1 cellular context compared by ENCODE assay signal in genomic region chr2:33476793-33477190, GRCh38.
TF ChIP-seq lines count a peak whose summit lies in the region.

No MANE protein-coding gene starts in this region.

TF ChIP-seq in HCT116, 20 proteins besides CTCF, POLR2A, EP300 and RAD21 (continued from another document):
- TF ChIP-seq, protein P1, sequence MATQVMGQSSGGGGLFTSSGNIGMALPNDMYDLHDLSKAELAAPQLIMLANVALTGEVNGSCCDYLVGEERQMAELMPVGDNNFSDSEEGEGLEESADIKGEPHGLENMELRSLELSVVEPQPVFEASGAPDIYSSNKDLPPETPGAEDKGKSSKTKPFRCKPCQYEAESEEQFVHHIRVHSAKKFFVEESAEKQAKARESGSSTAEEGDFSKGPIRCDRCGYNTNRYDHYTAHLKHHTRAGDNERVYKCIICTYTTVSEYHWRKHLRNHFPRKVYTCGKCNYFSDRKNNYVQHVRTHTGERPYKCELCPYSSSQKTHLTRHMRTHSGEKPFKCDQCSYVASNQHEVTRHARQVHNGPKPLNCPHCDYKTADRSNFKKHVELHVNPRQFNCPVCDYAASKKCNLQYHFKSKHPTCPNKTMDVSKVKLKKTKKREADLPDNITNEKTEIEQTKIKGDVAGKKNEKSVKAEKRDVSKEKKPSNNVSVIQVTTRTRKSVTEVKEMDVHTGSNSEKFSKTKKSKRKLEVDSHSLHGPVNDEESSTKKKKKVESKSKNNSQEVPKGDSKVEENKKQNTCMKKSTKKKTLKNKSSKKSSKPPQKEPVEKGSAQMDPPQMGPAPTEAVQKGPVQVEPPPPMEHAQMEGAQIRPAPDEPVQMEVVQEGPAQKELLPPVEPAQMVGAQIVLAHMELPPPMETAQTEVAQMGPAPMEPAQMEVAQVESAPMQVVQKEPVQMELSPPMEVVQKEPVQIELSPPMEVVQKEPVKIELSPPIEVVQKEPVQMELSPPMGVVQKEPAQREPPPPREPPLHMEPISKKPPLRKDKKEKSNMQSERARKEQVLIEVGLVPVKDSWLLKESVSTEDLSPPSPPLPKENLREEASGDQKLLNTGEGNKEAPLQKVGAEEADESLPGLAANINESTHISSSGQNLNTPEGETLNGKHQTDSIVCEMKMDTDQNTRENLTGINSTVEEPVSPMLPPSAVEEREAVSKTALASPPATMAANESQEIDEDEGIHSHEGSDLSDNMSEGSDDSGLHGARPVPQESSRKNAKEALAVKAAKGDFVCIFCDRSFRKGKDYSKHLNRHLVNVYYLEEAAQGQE (IDR thresholded peaks at IDR 0.05; ENCODE audit: low read depth) = no peak
- no peak for TF ChIP-seq ZBTB33 (IDR thresholded peaks at IDR 0.05; ENCODE audit: extremely low read depth, insufficient replicate concordance, low read length)
- no peak for TF ChIP-seq SIN3A (IDR thresholded peaks at IDR 0.05; ENCODE audit: low read depth)
- no peak for TF ChIP-seq EZH2phosphoT487 (IDR thresholded peaks at IDR 0.05; ENCODE audit: borderline replicate concordance)
- no peak for TF ChIP-seq ZFX (IDR thresholded peaks at IDR 0.05)
